In genomic region chr9:6910032-6910431, GRCh38 we compare ENCODE assay signal across 12 cellular contexts.
DNase-seq lines count a peak whose midpoint lies in the region; ATAC-seq, FAIRE-seq and TF ChIP-seq lines count a peak whose summit lies in the region.
"Had no signal": no experiment of that assay in that cellular context is flagged by ENCODE, and none has a peak within 500 bp of the region (broad histone marks: within the 10 kb centered on the region; RNA-seq: fewer than 3 reads in every experiment).

No MANE protein-coding gene starts in this region.

- no peaks in the 10 kb centered on the region for H3K9me3 ChIP-seq in pancreas
- H3K9me3 ChIP-seq: BLaER1, sigmoid colon, thoracic aorta had no signal

- peak; percentile 70 for TF ChIP-seq CTCF in NB4 (IDR thresholded peaks at IDR 0.05; ENCODE audit: low read depth, low read length)
- TF ChIP-seq CTCF in choroid plexus epithelial cell (conservative IDR thresholded peaks at IDR 0.05; ENCODE audit: low read depth, low read length) = peak; percentile 58
- peak in 2 of 4 donors; percentile 17 to 25 for TF ChIP-seq CTCF in pancreas (IDR thresholded peaks at IDR 0.05)

- intact Hi-C loops in pancreas (cut with DNase I) = no loop called here

- H3K4me1 ChIP-seq in pancreas = peaks cover 0 to 10% (median 8%) of the 10 kb centered on the region in 3 donors

- H3K27me3 ChIP-seq in pancreas = no peaks in the 10 kb centered on the region
- H3K27me3 ChIP-seq: BLaER1, sigmoid colon had no signal

- WGBS in pancreas, 2 donors = 31 to 32% methylated on average over 2 of the region's 2 CpGs

- FAIRE-seq in pancreas (lab: Jason Lieb, UNC) = no peak

- ATAC-seq in pancreas = peak; percentile 44 to 65 (median 57)

- H3K4me3 ChIP-seq in NB4 (ENCODE audit: low read depth, low read length) = no peak overlapping the region
- H3K4me3 ChIP-seq in choroid plexus epithelial cell (ENCODE audit: low read depth, low read length) = no peak overlapping the region
- H3K4me3 ChIP-seq in pancreas = no peak overlapping the region
- H3K4me3 ChIP-seq: BLaER1, sigmoid colon, thoracic aorta had no signal

- no peaks in the 10 kb centered on the region for H3K36me3 ChIP-seq in pancreas
- H3K36me3 ChIP-seq: sigmoid colon, thoracic aorta had no signal

- no peak for TF ChIP-seq POLR2A in NB4 (IDR thresholded peaks at IDR 0.05; ENCODE audit: extremely low read depth, insufficient read length)

- peak; percentile 3 for DNase-seq in NCI-H1694 treated with DMSO at 0.1 percent for 48 hours (lab: John Stamatoyannopoulos, UW)
- DNase-seq in NCI-H1694 (lab: John Stamatoyannopoulos, UW) = no peak
- peak; percentile 51 for DNase-seq in NB4 (ENCODE audit: low read depth)
- DNase-seq in choroid plexus epithelial cell (ENCODE audit: low read depth) = peak; percentile 66
- DNase-seq in pancreas = no peak
- DNase-seq in DMS79 treated with DMSO at 0.1 percent for 48 hours (lab: John Stamatoyannopoulos, UW) = no peak
- no peak for DNase-seq in central memory CD4-positive, alpha-beta T cell
- no peak for DNase-seq in NCI-H2107 (lab: John Stamatoyannopoulos, UW)
- DNase-seq: activated CD4-positive, alpha-beta T cell treated with anti-CD3 and anti-CD28 coated beads for 1 hour; sigmoid colon had no signal

- no peak overlapping the region for H3K27ac ChIP-seq in pancreas
- H3K27ac ChIP-seq: BLaER1, sigmoid colon, thoracic aorta had no signal

Comparison
In these comparisons a context has a peak if more than half of its experiments do, and no peak if none do; other contexts are left out.
1. DNase-seq: peak in NCI-H1694 treated with DMSO at 0.1 percent for 48 hours (single experiment), NB4 (single experiment) and choroid plexus epithelial cell (single experiment); none in NCI-H1694 (single experiment), pancreas (0 of 6), DMS79 treated with DMSO at 0.1 percent for 48 hours (single experiment), central memory CD4-positive, alpha-beta T cell (single experiment) and NCI-H2107 (single experiment).